ENCODE assay signal across 8 cellular contexts in genomic region chr20:31605902-31606677, GRCh38. TPM values are rescaled to one million over a fixed set of nuclear protein-coding genes. Genes with fewer than 3 reads are reported as not detected.
DNase-seq lines count a peak whose midpoint lies in the region; ATAC-seq and TF ChIP-seq lines count a peak whose summit lies in the region.

No MANE protein-coding gene starts in this region.

- H3K4me1 ChIP-seq in SJSA1 (replicated peaks) (peaks cover 59% of the 10 kb centered on the region), mesodermal cell (ENCODE audit: control insufficient read depth, insufficient read depth, low read length, poor library complexity, severe bottlenecking) (peaks cover 32% of the 10 kb centered on the region), uterus (peaks cover 0 to 5% of the 10 kb centered on the region in 2 donors)

- TF ChIP-seq CTCF in dorsolateral prefrontal cortex (IDR thresholded peaks at IDR 0.05 in 54 of 56, conservative IDR thresholded peaks at IDR 0.05 in 2 of 56; ENCODE audit: low read depth in 1 of 56, partially characterized antibody in 56 of 56) (no peak), uterus (IDR thresholded peaks at IDR 0.05) (no peak)

- H3K4me3 ChIP-seq in SJSA1 (peak overlapping the region; percentile 69), dorsolateral prefrontal cortex (peak overlapping the region; percentile 44 to 89 (median 76)), mesodermal cell (ENCODE audit: extremely low read depth, insufficient read depth, low read length, poor library complexity, severe bottlenecking) (peak overlapping the region; percentile 91), uterus (peak overlapping the region; percentile 47 to 63)

- H3K27me3 ChIP-seq in SJSA1 (replicated peaks) (no peaks in the 10 kb centered on the region), dorsolateral prefrontal cortex (no peaks in the 10 kb centered on the region), uterus (peaks cover 0 to 5% of the 10 kb centered on the region in 2 donors)

- ATAC-seq in GM21515 (IDR thresholded peaks at IDR 0.05; ENCODE audit: unreplicated experiment) (no peak), GM21526 (IDR thresholded peaks at IDR 0.05; ENCODE audit: low FRiP score, unreplicated experiment) (no peak)

- no peak for TF ChIP-seq POLR2A in uterus (IDR thresholded peaks at IDR 0.05)

- peak overlapping the region; percentile 99 for H3K27ac ChIP-seq in SJSA1
- H3K27ac ChIP-seq in dorsolateral prefrontal cortex: peak overlapping the region in 56 of 59 donors; percentile 19 to 95 (median 83)
- peak overlapping the region; percentile 99 for H3K27ac ChIP-seq in mesodermal cell (ENCODE audit: low read depth, low read length, severe bottlenecking)
- H3K27ac ChIP-seq in uterus: peak overlapping the region; percentile 68 to 80

- H3K9me3 ChIP-seq in SJSA1 (replicated peaks) (no peaks in the 10 kb centered on the region; the same call in 1 of the 2 replicates), mesodermal cell (ENCODE audit: control insufficient read depth, low read length) (no peaks in the 10 kb centered on the region), uterus (no peaks in the 10 kb centered on the region)

- DNase-seq in NCI-H524 (lab: John Stamatoyannopoulos, UW) (peak; percentile 31 to 52), NCI-H524 treated with DMSO at 0.1 percent for 48 hours (lab: John Stamatoyannopoulos, UW) (no peak), SJSA1 (ENCODE audit: low read depth in 1 of 2, low spot score in 2 of 2) (no peak), dorsolateral prefrontal cortex (peak in 2 of 10 donors; percentile 10 to 49), uterus (peak in 1 of 2 donors; percentile 34)

- WGBS in mesodermal cell (ENCODE audit: insufficient coverage in 2 of 2), 2 experiments: 0 to 1% methylated on average over 23 to 26 of the region's 39 CpGs

- intact Hi-C loops in dorsolateral prefrontal cortex (cut with DNase I): loop anchor here in 1 of 2 donors (2.0 kb wide), 1 partner anchor 33 kb away; no protein-coding TSS in a partner anchor
- intact Hi-C loops in uterus (cut with DNase I; ENCODE audit: low total_unique reads): no loop called here

- H3K36me3 ChIP-seq in SJSA1 (peaks cover 28% of the 10 kb centered on the region), mesodermal cell (ENCODE audit: control insufficient read depth, insufficient read depth, low read length) (peaks cover 19% of the 10 kb centered on the region), uterus (no peaks in the 10 kb centered on the region)

RNA-seq across cellular contexts. Expression of gene ID1, which starts 1.0 kb away (rescaled TPM):
- total RNA-seq in SJSA1 (2014; rRNA removed; shearing (Covaris generic)): 700 and 729 TPM in 2 replicates
- total RNA-seq in dorsolateral prefrontal cortex (100 to 1,000 TPM in 1 of 120 experiments, 10 to 100 TPM in 117, 1 to 10 TPM in 2; 8.0 to 102 (median 36.9) TPM), uterus (100 to 1,000 TPM; 364 to 646 (median 505) TPM)
- 455 TPM for polyA plus RNA-seq in mesodermal cell (2013, experiment 1 of 2)
- 320 TPM for polyA plus RNA-seq in mesodermal cell (2013, experiment 2 of 2)

RNA-seq across cellular contexts. Expression of gene COX4I2, which starts 31.6 kb away (rescaled TPM):
- total RNA-seq in SJSA1 (2014; rRNA removed; shearing (Covaris generic)): not detected in 2 replicates
- total RNA-seq in dorsolateral prefrontal cortex (1 to 10 TPM in 73 of 120 experiments, under 1 TPM in 16, not detected in 31; 0.66 to 5.5 (median 1.8) TPM), uterus (1 to 10 TPM in 2 of 4 donors, not detected in 2; 5.1 to 8.4 TPM)
- polyA plus RNA-seq in mesodermal cell (2013, experiment 1 of 2): not detected
- not detected for polyA plus RNA-seq in mesodermal cell (2013, experiment 2 of 2)

Comparison
In these comparisons a context has a peak if more than half of its experiments do, and no peak if none do; other contexts are left out.
1. DNase-seq: peak in NCI-H524 (2 of 2); none in NCI-H524 treated with DMSO at 0.1 percent for 48 hours (single experiment) and SJSA1 (0 of 2).
2. Peak in every context shown above with its lines, with median percentiles within 50 percentile points of each other: H3K27ac ChIP-seq and H3K4me3 ChIP-seq.